17 cellular contexts compared by ENCODE assay signal in genomic region chr7:130401531-130401930, GRCh38. TPM values are rescaled to one million over a fixed set of nuclear protein-coding genes. Genes with fewer than 3 reads are reported as not detected.
A peak's percentile ranks its signal among the peaks of the same experiment; 100 is the strongest.
DNase-seq lines count a peak whose midpoint lies in the region; ATAC-seq and TF ChIP-seq lines count a peak whose summit lies in the region.
"Had no signal": no experiment of that assay in that cellular context is flagged by ENCODE, and none has a peak within 500 bp of the region (broad histone marks: within the 10 kb centered on the region; RNA-seq: fewer than 3 reads in every experiment).

No MANE protein-coding gene starts in this region.

- H3K18ac ChIP-seq in mesenchymal stem cell (ENCODE audit: low read depth in 1 of 2, low read length in 2 of 2), result no peak overlapping the region

- TF ChIP-seq CTCF in fibroblast of the aortic adventitia (IDR thresholded peaks at IDR 0.05; ENCODE audit: insufficient read depth, low read length) (no peak), gastroesophageal sphincter (IDR thresholded peaks at IDR 0.05) (no peak)

- H4K8ac ChIP-seq in mesenchymal stem cell (ENCODE audit: low read length), result no peak overlapping the region

- no peak overlapping the region for H2AK5ac ChIP-seq in mesenchymal stem cell (ENCODE audit: low read length, severe bottlenecking)

- H3K27ac ChIP-seq in mesenchymal stem cell (ENCODE audit: low read length, poor library complexity, severe bottlenecking) (no peak overlapping the region), subcutaneous abdominal adipose tissue (ENCODE audit: low read depth, low read length) (peak overlapping the region; percentile 98), gastroesophageal sphincter (no peak overlapping the region)
- H3K27ac ChIP-seq: BLaER1 had no signal

- no peaks in the 10 kb centered on the region for H3K36me3 ChIP-seq in adipocyte (ENCODE audit: control insufficient read depth, insufficient read depth, low read length, severe bottlenecking)
- H3K36me3 ChIP-seq in mesenchymal stem cell (ENCODE audit: control insufficient read depth in 1 of 2, insufficient read depth in 2 of 2, low read depth in 1 of 2, low read length in 2 of 2), result peaks cover 7 to 10% of the 10 kb centered on the region in 2 experiments
- peaks cover 0 to 3% (median 2%) of the 10 kb centered on the region in 5 donors for H3K36me3 ChIP-seq in subcutaneous abdominal adipose tissue (ENCODE audit: control insufficient read depth in 5 of 5, insufficient read depth in 5 of 5, low read length in 5 of 5)
- H3K36me3 ChIP-seq in gastroesophageal sphincter, result peaks cover 0 to 43% of the 10 kb centered on the region in 2 donors

- WGBS in mesenchymal stem cell, result 98% methylated on average over 3 of the region's 3 CpGs
- 86 to 89% methylated on average over 3 of the region's 3 CpGs for WGBS in gastroesophageal sphincter (ENCODE audit: low coverage in 1 of 2), 2 donors

- TF ChIP-seq POLR2A in gastroesophageal sphincter (IDR thresholded peaks at IDR 0.05), result no peak

- H3K4me1 ChIP-seq in adipocyte (ENCODE audit: control insufficient read depth, insufficient read depth, low read length), result peaks cover 61% of the 10 kb centered on the region
- no peaks in the 10 kb centered on the region for H3K4me1 ChIP-seq in mesenchymal stem cell (ENCODE audit: control insufficient read depth, insufficient read depth, low read depth, low read length)
- peaks cover 11 to 62% (median 60%) of the 10 kb centered on the region in 5 donors for H3K4me1 ChIP-seq in subcutaneous abdominal adipose tissue (ENCODE audit: control insufficient read depth in 5 of 5, insufficient read depth in 5 of 5, low read length in 5 of 5)
- H3K4me1 ChIP-seq in gastroesophageal sphincter, result no peaks in the 10 kb centered on the region
- H3K4me1 ChIP-seq: BLaER1 had no signal

- no peak overlapping the region for H3K4ac ChIP-seq in mesenchymal stem cell (ENCODE audit: low read depth in 1 of 2, low read length in 2 of 2)

- H3K23ac ChIP-seq in mesenchymal stem cell (ENCODE audit: low read length in 2 of 2), result no peak overlapping the region

- H3K9ac ChIP-seq in adipocyte (ENCODE audit: low read length), result peak overlapping the region; percentile 82
- H3K9ac ChIP-seq in mesenchymal stem cell (ENCODE audit: low read length), result peak overlapping the region; percentile 69
- H3K9ac ChIP-seq in subcutaneous abdominal adipose tissue (ENCODE audit: low read length in 5 of 5), result peak overlapping the region in 1 of 5 donors; percentile 76
- H3K9ac ChIP-seq: BLaER1 had no signal

- H3K9me3 ChIP-seq in adipocyte (ENCODE audit: control insufficient read depth, low read length), result no peaks in the 10 kb centered on the region
- no peaks in the 10 kb centered on the region for H3K9me3 ChIP-seq in mesenchymal stem cell (ENCODE audit: control insufficient read depth, low read length)
- H3K9me3 ChIP-seq in subcutaneous abdominal adipose tissue (ENCODE audit: control insufficient read depth in 5 of 5, low read length in 5 of 5), result no peaks in the 10 kb centered on the region
- no peaks in the 10 kb centered on the region for H3K9me3 ChIP-seq in gastroesophageal sphincter
- H3K9me3 ChIP-seq: BLaER1 had no signal

- H3K14ac ChIP-seq in mesenchymal stem cell (ENCODE audit: low read length in 2 of 2), result no peak overlapping the region

- DNase-seq in adipocyte (ENCODE audit: low read depth) (no peak), fibroblast of the aortic adventitia (ENCODE audit: low read depth) (peak; percentile 62), mesenchymal stem cell (no peak), cerebellar cortex (ENCODE audit: low spot score) (no peak), GM19240 (ENCODE audit: insufficient read length, low spot score) (no peak)
- DNase-seq: 8988T; CD4-positive, alpha-beta memory T cell; GDM1; H9 had no signal

- TF ChIP-seq EP300 in gastroesophageal sphincter (IDR thresholded peaks at IDR 0.05), result no peak

- H3K4me2 ChIP-seq in mesenchymal stem cell (ENCODE audit: low read length, poor library complexity, severe bottlenecking), result no peak overlapping the region
- H3K4me2 ChIP-seq: BLaER1 had no signal

- no peak overlapping the region for H2BK12ac ChIP-seq in mesenchymal stem cell (ENCODE audit: low read length in 2 of 2)

- H3K79me1 ChIP-seq in mesenchymal stem cell (replicated peaks; ENCODE audit: low read length, poor library complexity, severe bottlenecking), result no peaks in the 10 kb centered on the region

- H2BK15ac ChIP-seq in mesenchymal stem cell (ENCODE audit: low read depth, poor library complexity, severe bottlenecking), result no peak overlapping the region

- no peak overlapping the region for H2BK5ac ChIP-seq in mesenchymal stem cell (ENCODE audit: low read depth, low read length, poor library complexity, severe bottlenecking)

- no peak for ATAC-seq in gastroesophageal sphincter

- no peak overlapping the region for H2BK120ac ChIP-seq in mesenchymal stem cell (ENCODE audit: low read depth, low read length)

- no peak overlapping the region for H2AFZ ChIP-seq in mesenchymal stem cell (ENCODE audit: low read depth, low read length)

- H3K27me3 ChIP-seq in adipocyte (replicated peaks; ENCODE audit: control insufficient read depth, insufficient read depth, low read length), result no peaks in the 10 kb centered on the region
- no peaks in the 10 kb centered on the region for H3K27me3 ChIP-seq in mesenchymal stem cell (ENCODE audit: control insufficient read depth in 1 of 2, insufficient read depth in 1 of 2, low read length in 2 of 2)
- H3K27me3 ChIP-seq in subcutaneous abdominal adipose tissue (ENCODE audit: control insufficient read depth in 5 of 5, insufficient read depth in 4 of 5, low read length in 5 of 5), result no peaks in the 10 kb centered on the region
- H3K27me3 ChIP-seq in gastroesophageal sphincter, result no peaks in the 10 kb centered on the region
- H3K27me3 ChIP-seq: BLaER1 had no signal

- H3K4me3 ChIP-seq in adipocyte (ENCODE audit: low read length) (no peak overlapping the region), fibroblast of the aortic adventitia (ENCODE audit: low read depth, low read length) (no peak overlapping the region), mesenchymal stem cell (ENCODE audit: insufficient read depth in 1 of 2, low read depth in 1 of 2, low read length in 2 of 2) (no peak overlapping the region), subcutaneous abdominal adipose tissue (ENCODE audit: low read depth in 1 of 5, low read length in 5 of 5) (no peak overlapping the region), gastroesophageal sphincter (no peak overlapping the region)
- H3K4me3 ChIP-seq: BLaER1 had no signal

- H4K91ac ChIP-seq in mesenchymal stem cell (ENCODE audit: low read length), result no peak overlapping the region

RNA-seq across cellular contexts. Expression of gene CPA1, which starts 21.2 kb away (rescaled TPM):
- total RNA-seq in fibroblast of the aortic adventitia (ENCODE audit: low replicate concordance) (0.45 and 0.90 TPM in 2 replicates), gastroesophageal sphincter (under 1 TPM in 1 of 4 donors, not detected in 3; 0.42 TPM)
- 0.12 TPM for polyA plus RNA-seq in mesenchymal stem cell (2013, experiment 1 of 2)
- 0.29 TPM for polyA plus RNA-seq in mesenchymal stem cell (2013, experiment 2 of 2)
- total RNA-seq: A673; CD4-positive, alpha-beta memory T cell; Daoy; H1; H9; HT-29 had no signal
- polyA plus RNA-seq: CD14-positive monocyte; CD4-positive, alpha-beta memory T cell; H1 had no signal

RNA-seq across cellular contexts. Expression of gene CEP41, which starts 39.3 kb away (rescaled TPM):
- 16.1 and 21.6 TPM in 2 replicates for total RNA-seq in fibroblast of the aortic adventitia (ENCODE audit: low replicate concordance)
- polyA plus RNA-seq in mesenchymal stem cell (2013, experiment 1 of 2), result 15.1 TPM
- 17.7 TPM for polyA plus RNA-seq in mesenchymal stem cell (2013, experiment 2 of 2)
- total RNA-seq in gastroesophageal sphincter, result 1 to 10 TPM; 3.6 to 6.2 (median 3.9) TPM

RNA-seq across cellular contexts. Expression of gene CPA5, which starts 56.9 kb away (rescaled TPM):
- total RNA-seq in fibroblast of the aortic adventitia (ENCODE audit: low replicate concordance) (0.09 TPM in 1 of 2 replicates, not detected in the other), gastroesophageal sphincter (not detected)
- 0.26 TPM for polyA plus RNA-seq in mesenchymal stem cell (2013, experiment 1 of 2)
- polyA plus RNA-seq in mesenchymal stem cell (2013, experiment 2 of 2), result 0.14 TPM
- total RNA-seq: A673; CD4-positive, alpha-beta memory T cell; H1; H9; HT-29 had no signal
- polyA plus RNA-seq: CD14-positive monocyte had no signal
